Comparison of ENCODE assay signal across 9 cellular contexts in the genomic region with DNA sequence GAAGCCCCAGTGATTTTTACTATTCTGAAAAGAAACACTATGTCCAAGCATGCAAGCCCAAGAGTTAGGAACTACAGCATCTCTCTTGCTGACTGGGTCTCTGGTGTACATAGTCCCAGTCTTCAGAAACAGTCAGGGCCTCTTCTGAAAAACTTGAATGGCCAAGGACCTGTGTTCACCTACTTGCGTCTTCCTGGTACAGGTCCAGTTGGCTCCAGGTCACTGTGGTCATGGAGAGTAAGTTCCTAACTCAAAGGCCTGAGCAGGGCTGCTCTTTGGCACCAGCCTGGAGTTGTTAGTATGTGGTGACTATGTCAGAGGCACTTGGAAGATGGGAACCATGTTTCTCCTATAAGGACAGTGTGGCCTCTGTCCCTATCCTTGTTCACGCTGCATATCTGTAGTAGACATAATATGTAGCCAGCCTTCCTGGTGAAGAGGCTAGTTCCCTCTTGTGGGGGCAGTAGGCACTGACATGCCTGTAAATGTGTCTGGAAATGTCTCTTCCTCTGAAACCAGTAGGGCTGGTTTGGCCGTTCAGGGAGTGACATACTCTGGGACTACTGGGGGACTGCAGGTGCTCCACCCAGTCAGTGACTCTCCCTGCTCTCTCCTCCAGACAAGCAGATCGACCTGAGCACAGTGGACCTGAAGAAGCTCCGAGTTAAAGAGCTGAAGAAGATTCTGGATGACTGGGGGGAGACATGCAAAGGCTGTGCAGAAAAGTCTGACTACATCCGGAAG. TPM values are rescaled to one million over a fixed set of nuclear protein-coding genes. Genes with fewer than 3 reads are reported as not detected.
DNase-seq lines count a peak whose midpoint lies in the region; ATAC-seq and TF ChIP-seq lines count a peak whose summit lies in the region.
"Had no signal": no experiment of that assay in that cellular context is flagged by ENCODE, and none has a peak within 500 bp of the region (broad histone marks: within the 10 kb centered on the region; RNA-seq: fewer than 3 reads in every experiment).

No MANE protein-coding gene starts in this region.

- peaks cover 23% of the 10 kb centered on the region for H3K36me3 ChIP-seq in fibroblast of lung (ENCODE audit: control insufficient read depth, insufficient read depth, low read length)

- H3K36me3 Mint-ChIP-seq in activated naive CD8-positive, alpha-beta T cell, result peaks cover 14% of the 10 kb centered on the region
- H3K36me3 Mint-ChIP-seq in activated naive CD8-positive, alpha-beta T cell treated with anti-CD3 and anti-CD28 coated beads for 36 hours, result peaks cover 46% of the 10 kb centered on the region

- H3K27ac ChIP-seq in fibroblast of lung (ENCODE audit: insufficient read depth, low read length), result no peak overlapping the region

- peaks cover 62% of the 10 kb centered on the region for H3K79me2 ChIP-seq in fibroblast of lung (ENCODE audit: control insufficient read depth, insufficient read depth, low read length)

- no peaks in the 10 kb centered on the region for H3K27me3 Mint-ChIP-seq in activated naive CD8-positive, alpha-beta T cell
- H3K27me3 Mint-ChIP-seq in activated naive CD8-positive, alpha-beta T cell treated with anti-CD3 and anti-CD28 coated beads for 36 hours, result no peaks in the 10 kb centered on the region

- peak overlapping the region; percentile 40 for H3K4me3 Mint-ChIP-seq in activated naive CD8-positive, alpha-beta T cell
- no peak overlapping the region for H3K4me3 Mint-ChIP-seq in activated naive CD8-positive, alpha-beta T cell treated with anti-CD3 and anti-CD28 coated beads for 36 hours

- no peak overlapping the region for H3K9ac ChIP-seq in fibroblast of lung (ENCODE audit: insufficient read depth, low read length)

- no peak overlapping the region for H3K4me2 ChIP-seq in fibroblast of lung (ENCODE audit: extremely low read depth, insufficient read depth, low read length)

- peak overlapping the region; percentile 73 for H3K27ac Mint-ChIP-seq in activated naive CD8-positive, alpha-beta T cell
- no peak overlapping the region for H3K27ac Mint-ChIP-seq in activated naive CD8-positive, alpha-beta T cell treated with anti-CD3 and anti-CD28 coated beads for 36 hours

- H3K27me3 ChIP-seq in fibroblast of lung (ENCODE audit: control insufficient read depth, insufficient read depth, low read length), result no peaks in the 10 kb centered on the region
- H3K27me3 ChIP-seq: gastrocnemius medialis had no signal

- no peaks in the 10 kb centered on the region for H3K9me3 Mint-ChIP-seq in activated naive CD8-positive, alpha-beta T cell (ENCODE audit: low read depth)
- H3K9me3 Mint-ChIP-seq in activated naive CD8-positive, alpha-beta T cell treated with anti-CD3 and anti-CD28 coated beads for 36 hours, result no peaks in the 10 kb centered on the region

- no peak for ATAC-seq in HG03439 (IDR thresholded peaks at IDR 0.05; ENCODE audit: unreplicated experiment)
- no peak for ATAC-seq in GM19324 (IDR thresholded peaks at IDR 0.05; ENCODE audit: low FRiP score, unreplicated experiment)
- ATAC-seq: gastrocnemius medialis had no signal

- no peak for DNase-seq in activated naive CD8-positive, alpha-beta T cell treated with anti-CD3 and anti-CD28 coated beads for 36 hours
- DNase-seq in SK-MEL-5 (ENCODE audit: low read depth, low spot score), result peak; percentile 47
- DNase-seq in fibroblast of lung (ENCODE audit: low read depth in 2 of 2), result no peak
- DNase-seq in ureter (ENCODE audit: low spot score), result peak; percentile 84
- no peak for DNase-seq in RPMI8226

- peaks cover 24% of the 10 kb centered on the region for H3K4me1 ChIP-seq in fibroblast of lung (ENCODE audit: control insufficient read depth, extremely low read depth, insufficient read depth, low read length)

- no peaks in the 10 kb centered on the region for H3K9me3 ChIP-seq in fibroblast of lung (ENCODE audit: control insufficient read depth, insufficient read depth, low read depth, low read length)
- H3K9me3 ChIP-seq: gastrocnemius medialis had no signal

- H3K4me1 Mint-ChIP-seq in activated naive CD8-positive, alpha-beta T cell (ENCODE audit: low read depth), result peaks cover 52% of the 10 kb centered on the region
- peaks cover 50% of the 10 kb centered on the region for H3K4me1 Mint-ChIP-seq in activated naive CD8-positive, alpha-beta T cell treated with anti-CD3 and anti-CD28 coated beads for 36 hours

- H4K20me1 ChIP-seq in fibroblast of lung (ENCODE audit: control insufficient read depth, extremely low read depth, insufficient read depth, low read length), result peaks cover 1% of the 10 kb centered on the region

- H3K4me3 ChIP-seq in fibroblast of lung (replicated peaks in 1 of 4; ENCODE audit: control extremely low read depth in 1 of 4, insufficient read depth in 1 of 4, low read depth in 3 of 4, low read length in 4 of 4), result peak overlapping the region in 1 of 4 experiments; percentile 80
- H3K4me3 ChIP-seq: gastrocnemius medialis had no signal

- in situ Hi-C loops in SK-MEL-5 (cut with HindIII; ENCODE audit: low pct_unique_long_range_greater_than_20kb, low sequenced_read_pairs), result no loop called here

- peak; percentile 13 to 20 for TF ChIP-seq CTCF in fibroblast of lung (conservative IDR thresholded peaks at IDR 0.05 in 1 of 2, IDR thresholded peaks at IDR 0.05 in 1 of 2; ENCODE audit: low read depth in 1 of 2, low read length in 2 of 2)

- no peak overlapping the region for H2AFZ ChIP-seq in fibroblast of lung (ENCODE audit: low read length)

RNA-seq across cellular contexts. Expression of a gene that starts 2.6 kb away (rescaled TPM):
- 10 to 100 TPM; 34.5 to 35.6 TPM for total RNA-seq in activated naive CD8-positive, alpha-beta T cell treated with anti-CD3 and anti-CD28 coated beads for 36 hours
- total RNA-seq in SK-MEL-5 (2014; rRNA removed; shearing (Covaris generic)), result 17.8 and 19.3 TPM in 2 replicates
- polyA plus RNA-seq in SK-MEL-5 (2015; cell fraction: cytosol; rRNA removed), result 33.7 and 43.3 TPM in 2 replicates
- 18.7 and 21.1 TPM in 2 replicates for polyA plus RNA-seq in SK-MEL-5 (2015; cell fraction: nucleus; rRNA removed)
- total RNA-seq in fibroblast of lung, result 29.9 and 35.7 TPM in 2 replicates
- 14.7 and 19.9 TPM in 2 replicates for polyA plus RNA-seq in fibroblast of lung
- polyA plus RNA-seq in fibroblast of lung (2012), result 20.8 and 25.5 TPM in 2 replicates
- 32.0 and 44.4 TPM in 2 replicates for polyA minus RNA-seq in fibroblast of lung (ENCODE audit: low replicate concordance)
- total RNA-seq in ureter, result 34.3 TPM

RNA-seq across cellular contexts. Expression of a gene that starts 3.4 kb away (rescaled TPM):
- 100 to 1,000 TPM; 157 to 159 TPM for total RNA-seq in activated naive CD8-positive, alpha-beta T cell treated with anti-CD3 and anti-CD28 coated beads for 36 hours
- total RNA-seq in SK-MEL-5 (2014; rRNA removed; shearing (Covaris generic)), result 238 and 252 TPM in 2 replicates
- 111 and 157 TPM in 2 replicates for polyA plus RNA-seq in SK-MEL-5 (2015; cell fraction: cytosol; rRNA removed)
- 22.0 and 39.8 TPM in 2 replicates for polyA plus RNA-seq in SK-MEL-5 (2015; cell fraction: nucleus; rRNA removed)
- 55.3 and 60.1 TPM in 2 replicates for total RNA-seq in fibroblast of lung
- polyA plus RNA-seq in fibroblast of lung, result 132 and 133 TPM in 2 replicates
- polyA plus RNA-seq in fibroblast of lung (2012), result 129 and 154 TPM in 2 replicates
- polyA minus RNA-seq in fibroblast of lung (ENCODE audit: low replicate concordance), result 2.9 and 4.3 TPM in 2 replicates
- total RNA-seq in ureter, result 90.4 TPM

Comparison
In these comparisons a context has a peak if more than half of its experiments do, and no peak if none do; other contexts are left out.
1. DNase-seq: peak in SK-MEL-5 (single experiment) and ureter (single experiment); none in activated naive CD8-positive, alpha-beta T cell treated with anti-CD3 and anti-CD28 coated beads for 36 hours (single experiment), fibroblast of lung (0 of 2) and RPMI8226 (single experiment).